Comparison of ENCODE assay signal across 13 cellular contexts in genomic region chr10:89074120-89074519, GRCh38.
DNase-seq lines count a peak whose midpoint lies in the region; ATAC-seq, FAIRE-seq and TF ChIP-seq lines count a peak whose summit lies in the region.
"Had no signal": no experiment of that assay in that cellular context is flagged by ENCODE, and none has a peak within 500 bp of the region (broad histone marks: within the 10 kb centered on the region; RNA-seq: fewer than 3 reads in every experiment).

No MANE protein-coding gene starts in this region.

- BruUV-seq in endothelial cell of umbilical vein (replicated peaks; lab: Mats Ljungman, UMichigan) = no TSS peak

- no peak overlapping the region for H3K9ac ChIP-seq in MM.1S (ENCODE audit: low read length)
- H3K9ac ChIP-seq in endothelial cell of umbilical vein (replicated peaks; ENCODE audit: extremely low read depth, insufficient read depth, low read length) = peak overlapping the region; percentile 3

- no peaks in the 10 kb centered on the region for H3K9me3 ChIP-seq in MM.1S (replicated peaks; ENCODE audit: insufficient read depth, low read length)
- H3K9me3 ChIP-seq in endothelial cell of umbilical vein (replicated peaks; ENCODE audit: control insufficient read depth, insufficient read depth, low read length) = no peaks in the 10 kb centered on the region
- no peaks in the 10 kb centered on the region for H3K9me3 ChIP-seq in lung (ENCODE audit: control insufficient read depth in 2 of 2, insufficient read depth in 1 of 2, low read length in 1 of 2)
- H3K9me3 ChIP-seq in upper lobe of left lung = no peaks in the 10 kb centered on the region
- H3K9me3 ChIP-seq: colonic mucosa, HAP-1, prostate gland had no signal

- no peaks in the 10 kb centered on the region for H3K36me3 ChIP-seq in MM.1S (replicated peaks; ENCODE audit: insufficient read depth, low read length)
- no peaks in the 10 kb centered on the region for H3K36me3 ChIP-seq in endothelial cell of umbilical vein (ENCODE audit: control insufficient read depth in 2 of 2, extremely low read depth in 1 of 2, insufficient read depth in 2 of 2, low read length in 2 of 2)
- H3K36me3 ChIP-seq in lung (ENCODE audit: control insufficient read depth in 2 of 2, insufficient read depth in 2 of 2, low read length in 2 of 2) = no peaks in the 10 kb centered on the region
- no peaks in the 10 kb centered on the region for H3K36me3 ChIP-seq in upper lobe of left lung
- H3K36me3 ChIP-seq: colonic mucosa, HAP-1, prostate gland had no signal

- H3K9me1 ChIP-seq in endothelial cell of umbilical vein (replicated peaks; ENCODE audit: control insufficient read depth, extremely low read depth, insufficient read depth, low read length) = no peaks in the 10 kb centered on the region

- no peak for ATAC-seq in lung (ENCODE audit: insufficient read depth, low FRiP score)
- ATAC-seq in upper lobe of left lung (ENCODE audit: low FRiP score in 2 of 2) = peak; percentile 32 to 46
- ATAC-seq in HG03045 (IDR thresholded peaks at IDR 0.05; ENCODE audit: unreplicated experiment) = no peak
- no peak for ATAC-seq in HG03095 (IDR thresholded peaks at IDR 0.05; ENCODE audit: unreplicated experiment)
- no peak for ATAC-seq in GM21723 (IDR thresholded peaks at IDR 0.05; ENCODE audit: unreplicated experiment)

- H3K4me2 ChIP-seq in MM.1S (ENCODE audit: low read depth, low read length) = no peak overlapping the region
- H3K4me2 ChIP-seq in endothelial cell of umbilical vein (ENCODE audit: insufficient read depth, low read length) = peak overlapping the region; percentile 50

- no peaks in the 10 kb centered on the region; the same call in 1 of the 2 replicates for H3F3A ChIP-seq in MM.1S (ENCODE audit: insufficient read depth, low read length)

- TF ChIP-seq POLR2A in endothelial cell of umbilical vein (IDR thresholded peaks at IDR 0.05; ENCODE audit: low read depth, low read length) (peak; percentile 33), upper lobe of left lung (IDR thresholded peaks at IDR 0.05) (no peak)

- no peak overlapping the region for H3K4me3 ChIP-seq in MM.1S (ENCODE audit: low read length)
- H3K4me3 ChIP-seq in endothelial cell of umbilical vein (replicated peaks in 1 of 3; ENCODE audit: insufficient read depth in 1 of 3, low read depth in 1 of 3, low read length in 3 of 3) = no peak overlapping the region
- H3K4me3 ChIP-seq in lung = no peak overlapping the region
- H3K4me3 ChIP-seq in upper lobe of left lung = no peak overlapping the region
- H3K4me3 ChIP-seq: colonic mucosa, HAP-1, prostate gland, SK-N-MC had no signal

- dilution Hi-C loops in endothelial cell of umbilical vein (cut with MboI; ENCODE audit: extremely low pct_ligation_motif_present, low sequenced_read_pairs) = no loop called here

- peaks cover 13% of the 10 kb centered on the region for H3K4me1 ChIP-seq in MM.1S (ENCODE audit: low read length)
- peaks cover 23% of the 10 kb centered on the region for H3K4me1 ChIP-seq in endothelial cell of umbilical vein (ENCODE audit: control insufficient read depth, extremely low read depth, insufficient read depth, low read length)
- H3K4me1 ChIP-seq in lung (ENCODE audit: control insufficient read depth in 2 of 2, insufficient read depth in 2 of 2, low read length in 2 of 2) = peaks cover 2 to 4% of the 10 kb centered on the region in 2 donors
- H3K4me1 ChIP-seq in upper lobe of left lung = peaks cover 0 to 2% (median 0%) of the 10 kb centered on the region in 4 donors
- H3K4me1 ChIP-seq: colonic mucosa, HAP-1, prostate gland had no signal

- no peaks in the 10 kb centered on the region for H4K20me1 ChIP-seq in MM.1S (ENCODE audit: insufficient read depth, low read length)
- H4K20me1 ChIP-seq in endothelial cell of umbilical vein (replicated peaks; ENCODE audit: control insufficient read depth, extremely low read depth, insufficient read depth, low read length) = no peaks in the 10 kb centered on the region

- no peak for TF ChIP-seq CTCF in MM.1S (IDR thresholded peaks at IDR 0.05; ENCODE audit: low read length)
- TF ChIP-seq CTCF in endothelial cell of umbilical vein (IDR thresholded peaks at IDR 0.05; ENCODE audit: extremely low read depth in 1 of 2, insufficient read depth in 1 of 2, low read depth in 1 of 2, low read length in 2 of 2) = no peak
- TF ChIP-seq CTCF in lung (IDR thresholded peaks at IDR 0.05; ENCODE audit: control extremely low read depth, extremely low read depth) = no peak
- TF ChIP-seq CTCF in upper lobe of left lung (IDR thresholded peaks at IDR 0.05) = no peak

- TF ChIP-seq EP300 in upper lobe of left lung (IDR thresholded peaks at IDR 0.05) = no peak

- CTCF ChIA-PET in endothelial cell of umbilical vein (lab: Charles Lee) = interaction anchor here (0.8 kb wide), 2 partner anchors 11 to 133 kb away, joined by 3 to 4 read pairs; partner anchors contain the start of gene CH25H

- 0 out of 2 replicates have a peak, but pooled peaks cover 4% of the 10 kb centered on the region for H3K27me3 ChIP-seq in MM.1S (replicated peaks; ENCODE audit: insufficient read depth, low read length)
- no peaks in the 10 kb centered on the region for H3K27me3 ChIP-seq in endothelial cell of umbilical vein (ENCODE audit: control insufficient read depth in 2 of 2, insufficient read depth in 2 of 2, low read length in 2 of 2)
- no peaks in the 10 kb centered on the region for H3K27me3 ChIP-seq in lung (ENCODE audit: control insufficient read depth, insufficient read depth)
- no peaks in the 10 kb centered on the region for H3K27me3 ChIP-seq in upper lobe of left lung
- H3K27me3 ChIP-seq: colonic mucosa had no signal

- H3K79me2 ChIP-seq in MM.1S (ENCODE audit: low read length) (no peaks in the 10 kb centered on the region), endothelial cell of umbilical vein (ENCODE audit: control insufficient read depth, insufficient read depth, low read length) (no peaks in the 10 kb centered on the region)

- H2AFZ ChIP-seq in MM.1S (ENCODE audit: low read length) = no peak overlapping the region
- H2AFZ ChIP-seq in endothelial cell of umbilical vein (ENCODE audit: low read depth, low read length) = peak overlapping the region; percentile 72

- H3K27ac ChIP-seq in MM.1S (ENCODE audit: low read length) (no peak overlapping the region), endothelial cell of umbilical vein (ENCODE audit: insufficient read depth, low read depth, low read length) (peak overlapping the region; percentile 60), lung (ENCODE audit: low read depth in 1 of 2, low read length in 1 of 2) (no peak overlapping the region), upper lobe of left lung (no peak overlapping the region)
- H3K27ac ChIP-seq: colonic mucosa, prostate gland, SK-N-MC had no signal

- intact Hi-C loops in endothelial cell of umbilical vein (cut with micrococcal nuclease) = no loop called here

- no peaks in the 10 kb centered on the region for H3K9me2 ChIP-seq in MM.1S (replicated peaks; ENCODE audit: insufficient read depth, low read length)

- POLR2A ChIA-PET in endothelial cell of umbilical vein (lab: Charles Lee) = no interaction called here

- peak; percentile 78 for FAIRE-seq in endothelial cell of umbilical vein (lab: Jason Lieb, UNC)

- DNase-seq in MM.1S (peak; percentile 44), endothelial cell of umbilical vein (ENCODE audit: low read depth, low spot score) (peak; percentile 90), lung (ENCODE audit: low spot score) (peak; percentile 41), upper lobe of left lung (no peak)
- DNase-seq: CD4-positive, alpha-beta T cell; colonic mucosa; stimulated activated CD4-positive, alpha-beta T cell treated with anti-CD3 and anti-CD28 coated beads, Interleukin-2, amount 100 ng/mL, for 48 hours had no signal

- 50 to 71% methylated on average over 3 of the region's 3 CpGs for WGBS in lung, 2 donors
- whole genome bisulfite sequencing in upper lobe of left lung, 2 donors = 59 to 61% methylated on average over 3 of the region's 3 CpGs

TF ChIP-seq in endothelial cell of umbilical vein, 7 proteins besides CTCF, POLR2A, EP300 and RAD21:
- no peak for TF ChIP-seq POLR2AphosphoS5 (IDR thresholded peaks at IDR 0.05; ENCODE audit: insufficient read depth, low read depth, low read length)
- no peak for TF ChIP-seq EZH2 (IDR thresholded peaks at IDR 0.05; ENCODE audit: borderline replicate concordance, low read depth, low read length, severe bottlenecking)
TF ChIP-seq in endothelial cell of umbilical vein: peak in this region for 0.

Comparison
In these comparisons a context has a peak if more than half of its experiments do, and no peak if none do; other contexts are left out.
1. DNase-seq: peak in MM.1S (single experiment), endothelial cell of umbilical vein (single experiment) and lung (single experiment); none in upper lobe of left lung (0 of 2).
2. ATAC-seq: peak in upper lobe of left lung (2 of 2); none in lung (single experiment), HG03045 (single experiment), HG03095 (single experiment) and GM21723 (single experiment).